11 cellular contexts compared by ENCODE assay signal in genomic region chrX:39773923-39774803, GRCh38.
DNase-seq lines count a peak whose midpoint lies in the region; ATAC-seq, FAIRE-seq and TF ChIP-seq lines count a peak whose summit lies in the region.
"Had no signal": no experiment of that assay in that cellular context is flagged by ENCODE, and none has a peak within 500 bp of the region (broad histone marks: within the 10 kb centered on the region; RNA-seq: fewer than 3 reads in every experiment).

No MANE protein-coding gene starts in this region.

- no peak for TF ChIP-seq CTCF in endothelial cell of umbilical vein (IDR thresholded peaks at IDR 0.05; ENCODE audit: extremely low read depth in 1 of 2, insufficient read depth in 1 of 2, low read depth in 1 of 2, low read length in 2 of 2)

- no peaks in the 10 kb centered on the region for H3K36me3 ChIP-seq in endothelial cell of umbilical vein (ENCODE audit: control insufficient read depth in 2 of 2, extremely low read depth in 1 of 2, insufficient read depth in 2 of 2, low read length in 2 of 2)

- H3K27ac ChIP-seq in endothelial cell of umbilical vein (ENCODE audit: insufficient read depth, low read depth, low read length) = no peak overlapping the region

- peak; percentile 60 for ATAC-seq in stimulated activated naive CD8-positive, alpha-beta T cell treated with anti-CD3 and anti-CD28 coated beads, Interleukin-15, amount 100 ng/mL, for 72 hours
- no peak for ATAC-seq in GM21515 (IDR thresholded peaks at IDR 0.05; ENCODE audit: unreplicated experiment)

- peak overlapping the region; percentile 60 to 65 for H3K4me3 Mint-ChIP-seq in stimulated activated naive CD8-positive, alpha-beta T cell treated with anti-CD3 and anti-CD28 coated beads, Interleukin-15, amount 100 ng/mL, for 72 hours
- H3K4me3 Mint-ChIP-seq: B cell had no signal

- H3K27me3 ChIP-seq in endothelial cell of umbilical vein (ENCODE audit: control insufficient read depth in 2 of 2, insufficient read depth in 2 of 2, low read length in 2 of 2) = no peaks in the 10 kb centered on the region

- H3K4me1 Mint-ChIP-seq in stimulated activated naive CD8-positive, alpha-beta T cell treated with anti-CD3 and anti-CD28 coated beads, Interleukin-15, amount 100 ng/mL, for 72 hours = peaks cover 62% of the 10 kb centered on the region

- DNase-seq in stimulated activated CD4-positive, alpha-beta T cell treated with anti-CD3 and anti-CD28 coated beads, Interleukin-15, amount 100 ng/mL, for 24 hours = peak; percentile 36
- no peak for DNase-seq in stimulated activated CD4-positive, alpha-beta T cell treated with anti-CD3 and anti-CD28 coated beads, Interleukin-12 subunit alpha, Interleukin-12 subunit beta, amount 100 ng/mL, for 4 hours
- DNase-seq in activated CD4-positive, alpha-beta T cell treated with anti-CD3 and anti-CD28 coated beads, Interleukin-2, amount 50 U/mL, for 48 hours = peak; percentile 21 to 45
- DNase-seq in endothelial cell of umbilical vein (ENCODE audit: low read depth, low spot score) = peak; percentile 53
- DNase-seq in stimulated activated naive CD8-positive, alpha-beta T cell treated with anti-CD3 and anti-CD28 coated beads, Interleukin-15, amount 100 ng/mL, for 72 hours = peak in 1 of 2 donors; percentile 23
- no peak for DNase-seq in DMS153 treated with DMSO at 0.1 percent for 48 hours (lab: John Stamatoyannopoulos, UW; ENCODE audit: unreplicated experiment)
- DNase-seq in NCI-H2107 treated with DMSO at 0.1 percent for 48 hours (lab: John Stamatoyannopoulos, UW; ENCODE audit: unreplicated experiment) = no peak
- DNase-seq: NCI-H2107 had no signal

- H3K4me1 ChIP-seq in endothelial cell of umbilical vein (ENCODE audit: control insufficient read depth, extremely low read depth, insufficient read depth, low read length) = peaks cover 4% of the 10 kb centered on the region

- no peak overlapping the region for H3K9ac ChIP-seq in endothelial cell of umbilical vein (replicated peaks; ENCODE audit: extremely low read depth, insufficient read depth, low read length)

- intact Hi-C loops in endothelial cell of umbilical vein (cut with micrococcal nuclease) = loop anchor here (2.0 kb wide), 1 partner anchor 35 kb away; no protein-coding TSS in a partner anchor

- H2AFZ ChIP-seq in endothelial cell of umbilical vein (ENCODE audit: low read depth, low read length) = no peak overlapping the region

- FAIRE-seq in endothelial cell of umbilical vein (lab: Jason Lieb, UNC) = peak; percentile 90

- no TSS peak for BruUV-seq in endothelial cell of umbilical vein (replicated peaks; lab: Mats Ljungman, UMichigan)

- H3K9me3 ChIP-seq in endothelial cell of umbilical vein (replicated peaks; ENCODE audit: control insufficient read depth, insufficient read depth, low read length) = no peaks in the 10 kb centered on the region

- H3K4me2 ChIP-seq in endothelial cell of umbilical vein (ENCODE audit: insufficient read depth, low read length) = peak overlapping the region; percentile 31

- no peaks in the 10 kb centered on the region for H3K79me2 ChIP-seq in endothelial cell of umbilical vein (ENCODE audit: control insufficient read depth, insufficient read depth, low read length)

- CTCF ChIA-PET in endothelial cell of umbilical vein (lab: Charles Lee) = interaction anchor here (1.2 kb wide), 1 partner anchor 43 kb away, joined by 4 read pairs; no protein-coding TSS in a partner anchor

- no peaks in the 10 kb centered on the region for H3K27me3 Mint-ChIP-seq in stimulated activated naive CD8-positive, alpha-beta T cell treated with anti-CD3 and anti-CD28 coated beads, Interleukin-15, amount 100 ng/mL, for 72 hours

- dilution Hi-C loops in endothelial cell of umbilical vein (cut with MboI; ENCODE audit: extremely low pct_ligation_motif_present, low sequenced_read_pairs) = no loop called here

- H3K9me1 ChIP-seq in endothelial cell of umbilical vein (replicated peaks; ENCODE audit: control insufficient read depth, extremely low read depth, insufficient read depth, low read length) = no peaks in the 10 kb centered on the region

- peaks cover 0 to 8% of the 10 kb centered on the region in 2 donors for H3K9me3 Mint-ChIP-seq in stimulated activated naive CD8-positive, alpha-beta T cell treated with anti-CD3 and anti-CD28 coated beads, Interleukin-15, amount 100 ng/mL, for 72 hours

- no peaks in the 10 kb centered on the region for H4K20me1 ChIP-seq in endothelial cell of umbilical vein (replicated peaks; ENCODE audit: control insufficient read depth, extremely low read depth, insufficient read depth, low read length)

- TF ChIP-seq POLR2A in endothelial cell of umbilical vein (IDR thresholded peaks at IDR 0.05; ENCODE audit: low read depth, low read length) = no peak

- POLR2A ChIA-PET in endothelial cell of umbilical vein (lab: Charles Lee) = no interaction called here

- no peak overlapping the region for H3K4me3 ChIP-seq in endothelial cell of umbilical vein (replicated peaks in 1 of 3; ENCODE audit: insufficient read depth in 1 of 3, low read depth in 1 of 3, low read length in 3 of 3)
- H3K4me3 ChIP-seq: lung had no signal

- H3K27ac Mint-ChIP-seq in stimulated activated naive CD8-positive, alpha-beta T cell treated with anti-CD3 and anti-CD28 coated beads, Interleukin-15, amount 100 ng/mL, for 72 hours = peak overlapping the region; percentile 93 to 97
- H3K27ac Mint-ChIP-seq: B cell had no signal

TF ChIP-seq in endothelial cell of umbilical vein, 7 proteins besides CTCF, POLR2A, EP300 and RAD21:
- TF ChIP-seq JUN (IDR thresholded peaks at IDR 0.05; ENCODE audit: borderline replicate concordance, insufficient read depth, insufficient read length, low read depth) = peak; percentile 36
- peak; percentile 64 for TF ChIP-seq FOS (IDR thresholded peaks at IDR 0.05; ENCODE audit: borderline replicate concordance, insufficient read depth, low read length)
- no peak for TF ChIP-seq EZH2 (IDR thresholded peaks at IDR 0.05; ENCODE audit: borderline replicate concordance, low read depth, low read length, severe bottlenecking)
- peak; percentile 49 for TF ChIP-seq GATA2 (IDR thresholded peaks at IDR 0.05; ENCODE audit: insufficient read depth, insufficient read length, low read depth, low read length)

Comparison
In these comparisons a context has a peak if more than half of its experiments do, and no peak if none do; other contexts are left out.
1. DNase-seq: peak in stimulated activated CD4-positive, alpha-beta T cell treated with anti-CD3 and anti-CD28 coated beads, Interleukin-15, amount 100 ng/mL, for 24 hours (single experiment), activated CD4-positive, alpha-beta T cell treated with anti-CD3 and anti-CD28 coated beads, Interleukin-2, amount 50 U/mL, for 48 hours (2 of 2) and endothelial cell of umbilical vein (single experiment); none in stimulated activated CD4-positive, alpha-beta T cell treated with anti-CD3 and anti-CD28 coated beads, Interleukin-12 subunit alpha, Interleukin-12 subunit beta, amount 100 ng/mL, for 4 hours (single experiment), DMS153 treated with DMSO at 0.1 percent for 48 hours (single experiment) and NCI-H2107 treated with DMSO at 0.1 percent for 48 hours (single experiment).